ENCODE assay signal across 26 cellular contexts in the genomic region with DNA sequence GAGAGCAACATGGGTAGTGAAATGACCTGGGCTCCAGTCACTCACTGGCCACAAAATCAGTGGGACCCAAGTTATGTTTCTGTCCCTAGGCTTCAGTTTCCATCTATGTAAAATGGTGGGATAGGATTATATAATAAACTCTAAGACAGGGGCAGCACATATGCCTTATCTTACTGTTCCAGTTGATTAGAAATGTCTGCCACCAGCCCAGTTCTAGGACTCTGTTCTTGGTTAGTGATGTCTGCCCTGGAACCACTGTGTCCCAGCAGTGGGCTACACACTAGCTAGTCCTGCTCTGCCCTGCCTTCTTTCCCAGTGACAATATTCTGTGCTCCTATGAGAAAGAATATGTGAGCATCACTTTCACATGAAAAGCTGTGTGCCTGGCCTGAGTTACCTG.
"Had no signal": no experiment of that assay in that cellular context is flagged by ENCODE, and none has a peak within 500 bp of the region (broad histone marks: within the 10 kb centered on the region; RNA-seq: fewer than 3 reads in every experiment).

No MANE protein-coding gene starts in this region.

- H3K4me3 ChIP-seq: esophagus squamous epithelium, gastrocnemius medialis, heart right ventricle, left lung, lower lobe of right lung, mucosa of descending colon had no signal

- H3K27me3 ChIP-seq: esophagus squamous epithelium, gastrocnemius medialis, heart right ventricle, left lung had no signal

- H3K36me3 ChIP-seq: gastrocnemius medialis, heart right ventricle, left lung, lower lobe of right lung had no signal

- H3K27ac ChIP-seq: epithelial cell of prostate, esophagus squamous epithelium, gastrocnemius medialis, heart right ventricle, left lung, lower lobe of right lung had no signal

- DNase-seq: cortex of kidney; effector CD8-positive, alpha-beta T cell; effector memory CD8-positive, alpha-beta T cell; endodermal cell; erythroblast; esophagus squamous epithelium; foreskin fibroblast; foreskin melanocyte; gastrocnemius medialis; glutamatergic neuron; head of caudate nucleus; heart right ventricle; hippocampal formation; left cardiac atrium; left lung; left ventricle myocardium superior; lower lobe of right lung; mesenchymal stem cell; mucosa of descending colon; naive B cell; naive thymus-derived CD8-positive, alpha-beta T cell had no signal

- ATAC-seq: effector memory CD8-positive, alpha-beta T cell; esophagus mucosa; gastrocnemius medialis; heart right ventricle; left cardiac atrium; left lung; left ventricle myocardium superior; lower lobe of right lung; mucosa of descending colon; naive thymus-derived CD8-positive, alpha-beta T cell had no signal

- H3K9me3 ChIP-seq: esophagus squamous epithelium, gastrocnemius medialis, heart right ventricle, left lung, lower lobe of right lung, mucosa of descending colon had no signal

- H3K4me1 ChIP-seq: esophagus squamous epithelium, gastrocnemius medialis, left lung, lower lobe of right lung had no signal

- FAIRE-seq: endometrium, islet of Langerhans, keratinocyte had no signal
